ENCODE assay signal across 1 cellular context in the genomic region with DNA sequence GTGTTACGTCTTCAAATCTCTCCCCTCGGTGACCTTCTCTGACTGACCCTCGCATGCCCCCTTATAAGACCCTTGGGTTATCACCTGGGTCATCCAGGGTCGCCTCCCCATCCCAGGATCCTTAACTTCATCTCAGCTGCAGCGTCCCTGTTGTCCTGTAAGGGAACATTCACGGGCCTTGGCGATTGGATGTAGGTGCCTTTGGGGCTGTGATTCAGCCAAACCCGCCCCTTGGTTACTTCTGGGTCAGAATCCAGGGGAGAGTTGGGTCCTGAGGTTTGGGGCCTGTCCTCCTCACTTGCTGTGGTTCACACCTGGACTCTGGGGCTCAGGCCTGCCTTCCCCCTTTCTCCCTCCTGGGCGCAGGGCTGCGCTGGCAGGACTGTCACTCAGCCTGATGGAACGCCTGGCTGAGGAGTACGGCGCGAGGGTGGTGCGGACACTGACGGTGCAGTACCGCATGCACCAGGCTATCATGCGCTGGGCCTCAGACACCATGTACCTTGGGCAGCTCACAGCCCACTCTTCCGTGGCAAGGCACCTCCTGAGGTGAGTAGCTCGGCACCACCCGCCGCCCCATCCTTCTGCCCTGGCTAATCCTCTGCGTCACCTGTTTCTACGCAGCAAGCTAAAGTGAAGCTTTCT.
A peak's percentile ranks its signal among the peaks of the same experiment; 100 is the strongest.
TF ChIP-seq lines count a peak whose summit lies in the region.

No MANE protein-coding gene starts in this region.

TF ChIP-seq in K562, 482 proteins besides CTCF, POLR2A, EP300 and RAD21:
- no peak for TF ChIP-seq UBTF (IDR thresholded peaks at IDR 0.05; ENCODE audit: borderline replicate concordance in 1 of 2, low read depth in 2 of 2, low read length in 2 of 2)
- TF ChIP-seq POLR2AphosphoS2 (IDR thresholded peaks at IDR 0.05; ENCODE audit: low read length): no peak
- 0 out of 2 replicates have a peak, but pooled peaks have one; percentile 14 for TF ChIP-seq POLR2G (IDR thresholded peaks at IDR 0.05; ENCODE audit: low read depth, low read length)
